Comparison of ENCODE assay signal across 12 cellular contexts in genomic region chr18:67467188-67467587, GRCh38. TPM values are rescaled to one million over a fixed set of nuclear protein-coding genes. Genes with fewer than 3 reads are reported as not detected.
"Had no signal": no experiment of that assay in that cellular context is flagged by ENCODE, and none has a peak within 500 bp of the region (broad histone marks: within the 10 kb centered on the region; RNA-seq: fewer than 3 reads in every experiment).

No MANE protein-coding gene starts in this region.

- H3K9me3 ChIP-seq: gastrocnemius medialis, left lung, stomach, thoracic aorta had no signal

- H3K27ac Mint-ChIP-seq: activated B cell treated with CpG ODN at 0.5 μM for 24 hours; activated CD4-positive, alpha-beta T cell treated with anti-CD3 and anti-CD28 coated beads, Interleukin-2, amount 10 ng/mL, durations not matched to agents 24 days and 14 days; natural killer cell treated with Interleukin-12 subunit alpha and Interleukin-12 subunit beta and Interleukin-15 and Interleukin-18, amount 100 ng/mL, for 72 hours had no signal

- H3K9me3 Mint-ChIP-seq: activated CD4-positive, alpha-beta T cell treated with anti-CD3 and anti-CD28 coated beads, Interleukin-2, amount 10 ng/mL, durations not matched to agents 24 days and 14 days had no signal

- H3K36me3 Mint-ChIP-seq: natural killer cell treated with Interleukin-12 subunit alpha and Interleukin-12 subunit beta and Interleukin-15 and Interleukin-18, amount 100 ng/mL, for 72 hours had no signal

- H3K4me3 Mint-ChIP-seq: activated B cell treated with CpG ODN at 0.5 μM for 24 hours; activated CD4-positive, alpha-beta T cell treated with anti-CD3 and anti-CD28 coated beads, Interleukin-2, amount 10 ng/mL, durations not matched to agents 24 days and 14 days; natural killer cell treated with Interleukin-12 subunit alpha and Interleukin-12 subunit beta and Interleukin-15 and Interleukin-18, amount 100 ng/mL, for 72 hours had no signal

- H3K27me3 Mint-ChIP-seq: activated B cell treated with CpG ODN at 0.5 μM for 24 hours; activated CD4-positive, alpha-beta T cell treated with anti-CD3 and anti-CD28 coated beads, Interleukin-2, amount 10 ng/mL, durations not matched to agents 24 days and 14 days; natural killer cell treated with Interleukin-12 subunit alpha and Interleukin-12 subunit beta and Interleukin-15 and Interleukin-18, amount 100 ng/mL, for 72 hours had no signal

- DNase-seq: activated B cell treated with CpG ODN at 0.5 μM for 24 hours; activated CD4-positive, alpha-beta T cell treated with anti-CD3 and anti-CD28 coated beads, Interleukin-2, amount 10 ng/mL, durations not matched to agents 24 days and 14 days; activated naive CD4-positive, alpha-beta T cell treated with Interleukin-2 at 50 U/mL for 16 hours; effector CD8-positive, alpha-beta T cell; gastrocnemius medialis; islet precursor cell; left lung; stimulated activated CD4-positive, alpha-beta T cell treated with anti-CD3 and anti-CD28 coated beads, Interleukin-4, amount 100 ng/mL, for 1 hour; stomach had no signal

- H3K4me3 ChIP-seq: coronary artery, gastrocnemius medialis, left lung, stomach, thoracic aorta had no signal

- H3K36me3 ChIP-seq: gastrocnemius medialis, left lung, stomach, thoracic aorta had no signal

- H3K27me3 ChIP-seq: gastrocnemius medialis, left lung, stomach had no signal

- H3K27ac ChIP-seq: coronary artery, gastrocnemius medialis, left lung, stomach, thoracic aorta had no signal

- ATAC-seq: gastrocnemius medialis; left lung; natural killer cell treated with Interleukin-12 subunit alpha and Interleukin-12 subunit beta and Interleukin-15 and Interleukin-18, amount 100 ng/mL, for 72 hours had no signal

- H3K4me1 Mint-ChIP-seq: activated CD4-positive, alpha-beta T cell treated with anti-CD3 and anti-CD28 coated beads, Interleukin-2, amount 10 ng/mL, durations not matched to agents 24 days and 14 days had no signal

- H3K4me1 ChIP-seq: gastrocnemius medialis, left lung, stomach had no signal

RNA-seq across cellular contexts. Expression of gene DSEL, which starts 49.3 kb away (rescaled TPM):
- total RNA-seq: activated CD4-positive, alpha-beta T cell treated with anti-CD3 and anti-CD28 coated beads, Interleukin-2, amount 10 ng/mL, durations not matched to agents 24 days and 14 days had no signal
